Comparison of ENCODE assay signal across 10 cellular contexts in the genomic region with DNA sequence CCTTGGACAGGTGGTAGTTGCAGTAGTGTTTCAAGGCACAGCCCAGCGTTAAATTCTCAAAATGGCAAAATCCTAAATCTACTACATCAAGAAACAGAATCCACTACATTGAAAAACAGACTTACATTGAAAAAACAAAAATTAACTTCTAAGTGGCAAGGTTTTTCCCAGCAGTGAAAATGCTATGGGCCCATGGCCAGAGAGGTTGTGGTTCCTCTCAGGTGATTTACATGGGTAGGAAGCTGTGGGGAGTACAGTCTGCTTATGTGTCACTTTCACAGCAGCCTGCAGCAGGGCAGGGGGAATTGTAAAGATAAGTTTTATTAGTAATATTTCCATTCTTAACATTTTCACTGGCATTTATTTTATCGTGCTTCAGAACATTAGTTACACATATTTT.
DNase-seq lines count a peak whose midpoint lies in the region; ATAC-seq lines count a peak whose summit lies in the region.
"Had no signal": no experiment of that assay in that cellular context is flagged by ENCODE, and none has a peak within 500 bp of the region (broad histone marks: within the 10 kb centered on the region; RNA-seq: fewer than 3 reads in every experiment).

No MANE protein-coding gene starts in this region.

- DNase-seq in cerebellar nuclear complex (lab: John Stamatoyannopoulos, UW) (no peak), Ammon's horn (ENCODE audit: low spot score) (no peak), glomerular visceral epithelial cell (ENCODE audit: extremely low spot score) (no peak), activated gamma-delta T cell treated with Interleukin-2 at 50 U/mL for 16 hours (no peak)
- DNase-seq: stimulated activated CD4-positive, alpha-beta T cell treated with anti-CD3 and anti-CD28 coated beads, Interleukin-4, amount 100 ng/mL, for 4 hours had no signal

- ATAC-seq in GM18502 (IDR thresholded peaks at IDR 0.05; ENCODE audit: poor library complexity, unreplicated experiment) (peak; percentile 93), GM19397 (IDR thresholded peaks at IDR 0.05; ENCODE audit: unreplicated experiment) (peak; percentile 94), HG02759 (IDR thresholded peaks at IDR 0.05; ENCODE audit: unreplicated experiment) (peak; percentile 97), HG03378 (IDR thresholded peaks at IDR 0.05; ENCODE audit: unreplicated experiment) (peak; percentile 95)
- ATAC-seq: HCT116 had no signal
